In genomic region chr7:152424348-152425108, GRCh38 we compare ENCODE assay signal across 11 cellular contexts. TPM values are rescaled to one million over a fixed set of nuclear protein-coding genes. Genes with fewer than 3 reads are reported as not detected.
DNase-seq lines count a peak whose midpoint lies in the region; ATAC-seq and TF ChIP-seq lines count a peak whose summit lies in the region.
"Had no signal": no experiment of that assay in that cellular context is flagged by ENCODE, and none has a peak within 500 bp of the region (broad histone marks: within the 10 kb centered on the region; RNA-seq: fewer than 3 reads in every experiment).

No MANE protein-coding gene starts in this region.

- H3K9me3 ChIP-seq in psoas muscle (peaks cover 8% of the 10 kb centered on the region), vagina (no peaks in the 10 kb centered on the region)

- no peak for TF ChIP-seq CTCF in choroid plexus epithelial cell (conservative IDR thresholded peaks at IDR 0.05; ENCODE audit: low read depth, low read length)
- no peak for TF ChIP-seq CTCF in psoas muscle (IDR thresholded peaks at IDR 0.05)
- TF ChIP-seq CTCF in vagina (IDR thresholded peaks at IDR 0.05): no peak

- peaks cover 54% of the 10 kb centered on the region for H3K4me1 ChIP-seq in psoas muscle
- H3K4me1 ChIP-seq in vagina: peaks cover 54% of the 10 kb centered on the region

- H3K27me3 ChIP-seq in psoas muscle (ENCODE audit: insufficient read depth in 3 of 3, low read length in 2 of 3): no peaks in the 10 kb centered on the region
- no peaks in the 10 kb centered on the region for H3K27me3 ChIP-seq in vagina

- TF ChIP-seq POLR2A in vagina (IDR thresholded peaks at IDR 0.05): no peak

- no peak overlapping the region for H3K4me3 ChIP-seq in choroid plexus epithelial cell (ENCODE audit: low read depth, low read length)
- H3K4me3 ChIP-seq in psoas muscle: peak overlapping the region; percentile 31
- no peak overlapping the region for H3K4me3 ChIP-seq in vagina
- H3K4me3 ChIP-seq: skin epidermis had no signal

- intact Hi-C loops in psoas muscle (cut with DNase I) (no loop called here), vagina (cut with DNase I) (no loop called here)

- ATAC-seq in psoas muscle: peak; percentile 82 to 92 (median 86)
- ATAC-seq in GM21526 (IDR thresholded peaks at IDR 0.05; ENCODE audit: low FRiP score, unreplicated experiment): no peak

- 76 to 86% (median 78%) methylated on average over 8 of the region's 8 CpGs for WGBS in psoas muscle, 3 donors

- peak overlapping the region; percentile 62 for H3K27ac ChIP-seq in psoas muscle
- H3K27ac ChIP-seq in vagina: no peak overlapping the region
- H3K27ac ChIP-seq: skin epidermis had no signal

- H3K36me3 ChIP-seq in psoas muscle (ENCODE audit: insufficient read depth in 1 of 2, low read depth in 1 of 2) (no peaks in the 10 kb centered on the region), vagina (no peaks in the 10 kb centered on the region)

- peak; percentile 8 for DNase-seq in activated T-cell treated with anti-CD3 and anti-CD28 coated beads for 24 hours (ENCODE audit: low read depth)
- no peak for DNase-seq in activated T-cell treated with anti-CD3 and anti-CD28 coated beads, Interleukin-2, amount 50 U/mL, for 1 hour
- DNase-seq in LHCN-M2 (ENCODE audit: low read depth): peak; percentile 67
- DNase-seq in choroid plexus epithelial cell (ENCODE audit: low read depth): peak; percentile 19
- DNase-seq in psoas muscle: no peak
- no peak for DNase-seq in vagina (ENCODE audit: extremely low spot score in 2 of 2)
- no peak for DNase-seq in occipital lobe (lab: John Stamatoyannopoulos, UW)
- DNase-seq: DMS79, NCI-H2107 had no signal

RNA-seq across cellular contexts. Expression of gene KMT2C, which starts 11.3 kb away (rescaled TPM):
- total RNA-seq in LHCN-M2 (2014; rRNA removed) (21.6 and 24.5 TPM in 2 replicates), psoas muscle (10 to 100 TPM; 45.7 to 82.3 (median 62.6) TPM), vagina (62.6 TPM), occipital lobe (77.7 TPM)
- 7.1 TPM for polyA plus RNA-seq in LHCN-M2 (2012)
- 10 to 100 TPM in 1 of 3 donors, 1 to 10 TPM in 2; 5.8 to 24.9 (median 8.8) TPM for polyA plus RNA-seq in psoas muscle

Comparison
In these comparisons a context has a peak if more than half of its experiments do, and no peak if none do; other contexts are left out.
1. DNase-seq: peak in activated T-cell treated with anti-CD3 and anti-CD28 coated beads for 24 hours (single experiment), LHCN-M2 (single experiment) and choroid plexus epithelial cell (single experiment); none in activated T-cell treated with anti-CD3 and anti-CD28 coated beads, Interleukin-2, amount 50 U/mL, for 1 hour (single experiment), psoas muscle (0 of 2), vagina (0 of 2) and occipital lobe (single experiment).